22 cellular contexts compared by ENCODE assay signal in genomic region chr15:99148851-99149276, GRCh38. TPM values are rescaled to one million over a fixed set of nuclear protein-coding genes. Genes with fewer than 3 reads are reported as not detected.
A peak's percentile ranks its signal among the peaks of the same experiment; 100 is the strongest.
DNase-seq lines count a peak whose midpoint lies in the region; ATAC-seq, FAIRE-seq and TF ChIP-seq lines count a peak whose summit lies in the region.
"Had no signal": no experiment of that assay in that cellular context is flagged by ENCODE, and none has a peak within 500 bp of the region (broad histone marks: within the 10 kb centered on the region; RNA-seq: fewer than 3 reads in every experiment).

No MANE protein-coding gene starts in this region.

- no peaks in the 10 kb centered on the region for H3K9me3 Mint-ChIP-seq in CD8-positive, alpha-beta T cell
- H3K9me3 Mint-ChIP-seq: activated T-cell treated with anti-CD3 and anti-CD28 coated beads, Interleukin-2, amount 50 U/mL, for 72 hours; immature natural killer cell; natural killer cell had no signal

- H3K9me3 ChIP-seq in CD8-positive, alpha-beta T cell (ENCODE audit: low read length), result no peaks in the 10 kb centered on the region
- H3K9me3 ChIP-seq: thoracic aorta had no signal

- peaks cover 3% of the 10 kb centered on the region for H3K27me3 Mint-ChIP-seq in CD8-positive, alpha-beta T cell (ENCODE audit: low read depth)
- H3K27me3 Mint-ChIP-seq: CD4-positive, CD25-positive, alpha-beta regulatory T cell had no signal

- no peak overlapping the region for H3K27ac Mint-ChIP-seq in CD8-positive, alpha-beta T cell
- H3K27ac Mint-ChIP-seq: activated naive CD8-positive, alpha-beta T cell; activated T-cell treated with anti-CD3 and anti-CD28 coated beads, Interleukin-2, amount 50 U/mL, for 72 hours; immature natural killer cell; natural killer cell had no signal

- no peak overlapping the region for H3K4me3 ChIP-seq in rectal smooth muscle tissue (ENCODE audit: low read length)
- no peak overlapping the region for H3K4me3 ChIP-seq in CD8-positive, alpha-beta T cell (ENCODE audit: low read depth, low read length)
- H3K4me3 ChIP-seq: thoracic aorta had no signal

- H3K27ac ChIP-seq in angular gyrus (ENCODE audit: low read depth, low read length) (peak overlapping the region; percentile 42), rectal smooth muscle tissue (ENCODE audit: low read depth, low read length) (peak overlapping the region; percentile 75)
- H3K27ac ChIP-seq in CD8-positive, alpha-beta T cell (ENCODE audit: low read depth, low read length), result no peak overlapping the region
- H3K27ac ChIP-seq: thoracic aorta had no signal

- H3K27me3 ChIP-seq in rectal smooth muscle tissue (ENCODE audit: control insufficient read depth, insufficient read depth, low read length), result no peaks in the 10 kb centered on the region
- no peaks in the 10 kb centered on the region for H3K27me3 ChIP-seq in CD8-positive, alpha-beta T cell (ENCODE audit: insufficient read depth, low read length)

- H3K36me3 ChIP-seq in rectal smooth muscle tissue (ENCODE audit: control insufficient read depth, insufficient read depth, low read length), result no peaks in the 10 kb centered on the region
- no peaks in the 10 kb centered on the region for H3K36me3 ChIP-seq in CD8-positive, alpha-beta T cell (ENCODE audit: insufficient read depth, low read length)
- H3K36me3 ChIP-seq: thoracic aorta had no signal

- no peak overlapping the region for H3K4me3 Mint-ChIP-seq in CD8-positive, alpha-beta T cell
- H3K4me3 Mint-ChIP-seq: activated naive CD8-positive, alpha-beta T cell; activated T-cell treated with anti-CD3 and anti-CD28 coated beads, Interleukin-2, amount 50 U/mL, for 72 hours; CD4-positive, CD25-positive, alpha-beta regulatory T cell; immature natural killer cell; natural killer cell had no signal

- no peak for TF ChIP-seq CTCF in CD8-positive, alpha-beta T cell (IDR thresholded peaks at IDR 0.05)

- no peak for FAIRE-seq in GM12892 (lab: Jason Lieb, UNC)
- FAIRE-seq: HTR-8/SVneo had no signal

- ATAC-seq in left cardiac atrium (peak; percentile 11 to 36), HG03520 (IDR thresholded peaks at IDR 0.05; ENCODE audit: unreplicated experiment) (no peak)
- no peak for ATAC-seq in CD8-positive, alpha-beta T cell
- ATAC-seq: activated T-cell treated with anti-CD3 and anti-CD28 coated beads, Interleukin-2, amount 50 U/mL, for 72 hours; natural killer cell had no signal

- TF ChIP-seq POLR2A in GM12892 (IDR thresholded peaks at IDR 0.05; ENCODE audit: low read depth, low read length), result no peak

- DNase-seq in NCI-H146 (lab: John Stamatoyannopoulos, UW) (peak; percentile 68), left cardiac atrium (no peak), HEK293T (ENCODE audit: extremely low spot score) (no peak), GM12892 (ENCODE audit: insufficient read length) (no peak)
- DNase-seq in CD8-positive, alpha-beta T cell, result no peak
- DNase-seq: activated T-cell treated with anti-CD3 and anti-CD28 coated beads, Interleukin-2, amount 50 U/mL, for 72 hours; CD4-positive, CD25-positive, alpha-beta regulatory T cell; DMS153; GF-D8; immature natural killer cell; Karpas-422; natural killer cell; NCI-H1092; NCI-H524 treated with DMSO at 0.1 percent for 48 hours; OCI-M1; T-helper 2 cell had no signal

- no peaks in the 10 kb centered on the region for H3K36me3 Mint-ChIP-seq in CD8-positive, alpha-beta T cell
- H3K36me3 Mint-ChIP-seq: activated naive CD8-positive, alpha-beta T cell; CD4-positive, CD25-positive, alpha-beta regulatory T cell; immature natural killer cell; natural killer cell had no signal

- intact Hi-C loops in left cardiac atrium (cut with DNase I), result no loop called here
- intact Hi-C loops in CD8-positive, alpha-beta T cell (cut with DNase I, micrococcal nuclease), result no loop called here

- POLR2A ChIA-PET in HEK293T (lab: Yijun Ruan, JAX), result no interaction called here
- POLR2A ChIA-PET in CD8-positive, alpha-beta T cell (lab: Charles Lee), result no interaction called here

- CTCF ChIA-PET in HEK293T (lab: Yijun Ruan, JAX), result no interaction called here
- CTCF ChIA-PET in CD8-positive, alpha-beta T cell (lab: Charles Lee), result no interaction called here

- no peak overlapping the region for H3K9ac ChIP-seq in rectal smooth muscle tissue (ENCODE audit: low read length)

- H3K4me1 ChIP-seq in rectal smooth muscle tissue (ENCODE audit: control insufficient read depth, insufficient read depth, low read length), result peaks cover 34% of the 10 kb centered on the region
- H3K4me1 ChIP-seq in CD8-positive, alpha-beta T cell (ENCODE audit: insufficient read depth, low read length), result no peaks in the 10 kb centered on the region

- H3K4me1 Mint-ChIP-seq in CD8-positive, alpha-beta T cell (ENCODE audit: low read depth), result no peaks in the 10 kb centered on the region
- H3K4me1 Mint-ChIP-seq: CD4-positive, CD25-positive, alpha-beta regulatory T cell; immature natural killer cell; natural killer cell had no signal

TF ChIP-seq in HEK293T, 16 proteins besides CTCF, POLR2A, EP300 and RAD21:
- TF ChIP-seq BHLHE40 (IDR thresholded peaks at IDR 0.05; ENCODE audit: borderline replicate concordance) (no peak), LEF1 (IDR thresholded peaks at IDR 0.05; ENCODE audit: borderline replicate concordance) (no peak), TARDBP (IDR thresholded peaks at IDR 0.05) (no peak), HDGF (IDR thresholded peaks at IDR 0.05; ENCODE audit: borderline replicate concordance) (no peak), FOXA1 (IDR thresholded peaks at IDR 0.05) (no peak), ELF4 (IDR thresholded peaks at IDR 0.05) (no peak), FOXM1 (IDR thresholded peaks at IDR 0.05; ENCODE audit: borderline replicate concordance) (no peak)

RNA-seq across cellular contexts. Expression of gene SYNM, which starts 44.0 kb away (rescaled TPM):
- 100 to 1,000 TPM; 302 to 329 TPM for total RNA-seq in left cardiac atrium
- 1 to 10 TPM; 3.3 to 3.9 TPM for total RNA-seq in CD8-positive, alpha-beta T cell
- polyA plus RNA-seq in GM12892 (2012; ENCODE audit: missing spikeins), result 0.23 TPM
- polyA plus RNA-seq: immature natural killer cell had no signal

Comparison
In these comparisons a context has a peak if more than half of its experiments do, and no peak if none do; other contexts are left out.
1. ATAC-seq: peak in left cardiac atrium (2 of 2); none in HG03520 (single experiment) and CD8-positive, alpha-beta T cell (single experiment).
2. RNA of gene SYNM, which starts 44.0 kb away (total RNA-seq): 302 to 329 TPM in left cardiac atrium; 3.3 to 3.9 TPM in CD8-positive, alpha-beta T cell; every median in the first group is over 10 times any median in the second.